In the genomic region with DNA sequence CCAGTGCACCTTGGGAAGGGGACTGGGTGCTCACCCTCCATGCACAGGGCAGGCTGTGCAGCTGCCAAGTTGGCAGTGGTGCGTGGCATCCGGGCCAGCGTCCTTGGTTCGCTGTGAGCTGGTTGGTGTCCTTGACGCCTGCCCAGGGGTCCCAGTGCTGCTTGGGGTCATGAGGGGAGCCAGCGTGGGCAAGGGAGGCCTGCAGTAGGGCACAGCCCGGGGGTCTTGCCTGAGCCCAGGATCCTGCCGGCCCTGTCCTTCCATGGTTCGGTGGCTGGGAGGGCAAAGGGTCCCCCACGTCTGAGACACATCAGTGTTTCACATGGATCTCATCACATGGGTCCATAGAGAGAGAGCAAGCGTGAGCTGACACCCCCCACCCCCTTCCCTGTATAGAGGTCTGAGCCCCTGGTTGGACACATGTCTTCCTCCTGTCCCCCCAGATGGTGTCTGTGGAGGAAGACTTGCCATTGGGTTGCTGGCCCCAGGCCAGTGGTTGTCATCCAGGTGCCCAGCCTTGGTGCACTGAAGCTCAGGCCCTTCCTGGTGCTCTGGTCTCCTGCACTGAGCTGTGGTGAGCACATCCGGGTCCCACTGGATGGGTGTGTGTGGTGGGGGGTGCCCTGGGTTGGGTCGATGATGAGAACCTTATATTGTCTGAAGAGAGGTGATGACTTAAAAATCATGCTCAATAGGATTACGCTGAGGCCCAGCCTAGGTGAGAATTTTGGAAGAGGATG, we compare ENCODE assay signal across 20 cellular contexts.
"Had no signal": no experiment of that assay in that cellular context is flagged by ENCODE, and none has a peak within 500 bp of the region (broad histone marks: within the 10 kb centered on the region; RNA-seq: fewer than 3 reads in every experiment).

No MANE protein-coding gene starts in this region.

- H3K4me2 ChIP-seq: hepatocyte had no signal

- H3K27me3 ChIP-seq: esophagus squamous epithelium, gastroesophageal sphincter, hepatocyte, ovary, right lobe of liver, testis, tibial nerve had no signal

- H3K79me2 ChIP-seq: hepatocyte had no signal

- H3K4me3 Mint-ChIP-seq: dendritic cell treated with granulocyte-macrophage colony-stimulating factor and Interleukin-4, amounts not matched to agents 40 ng/mL and 50 ng/mL, for 4 days; naive B cell; stimulated activated naive B cell treated with anti-CD40 and anti-IgM and Interleukin-4, amounts not matched to agents 10 μg/mL and 1 μg/mL and 100 μg/mL, for 72 hours; stimulated activated naive CD8-positive, alpha-beta T cell treated with anti-CD3 and anti-CD28 coated beads, Interleukin-15, amount 100 ng/mL, for 72 hours had no signal

- H3K4me3 ChIP-seq: esophagus squamous epithelium, gastroesophageal sphincter, hepatocyte, ovary, right lobe of liver, testis, tibial nerve had no signal

- DNase-seq: esophagus squamous epithelium; foreskin fibroblast; glutamatergic neuron; kidney glomerular epithelial cell; mesendoderm; naive B cell; ovary; stimulated activated CD4-positive, alpha-beta T cell treated with anti-CD3 and anti-CD28 coated beads, Interleukin-15, amount 100 ng/mL, for 24 hours; stimulated activated CD4-positive, alpha-beta T cell treated with anti-CD3 and anti-CD28 coated beads, Interleukin-1b, Interleukin-23, amount 100 ng/mL, for 48 hours; stimulated activated CD4-positive, alpha-beta T cell treated with anti-CD3 and anti-CD28 coated beads, Interleukin-4, amount 100 ng/mL, for 4 hours; stimulated activated naive B cell treated with anti-CD40 and anti-IgM and Interleukin-4, amounts not matched to agents 10 μg/mL and 1 μg/mL and 100 μg/mL, for 72 hours; stimulated activated naive CD8-positive, alpha-beta T cell treated with anti-CD3 and anti-CD28 coated beads, Interleukin-15, amount 100 ng/mL, for 72 hours; testis had no signal

- H3K27ac ChIP-seq: esophagus squamous epithelium, gastroesophageal sphincter, hepatocyte, ovary, right lobe of liver, testis, tibial nerve had no signal

- ATAC-seq: gastroesophageal sphincter; left lobe of liver; right lobe of liver; stimulated activated naive B cell treated with anti-CD40 and anti-IgM and Interleukin-4, amounts not matched to agents 10 μg/mL and 1 μg/mL and 100 μg/mL, for 72 hours; stimulated activated naive CD8-positive, alpha-beta T cell treated with anti-CD3 and anti-CD28 coated beads, Interleukin-15, amount 100 ng/mL, for 72 hours had no signal

- H3K9me3 ChIP-seq: right lobe of liver, testis had no signal

- H3K36me3 Mint-ChIP-seq: naive B cell; stimulated activated naive B cell treated with anti-CD40 and anti-IgM and Interleukin-4, amounts not matched to agents 10 μg/mL and 1 μg/mL and 100 μg/mL, for 72 hours had no signal

- H2AFZ ChIP-seq: hepatocyte had no signal

- H3K4me1 Mint-ChIP-seq: naive B cell; stimulated activated naive B cell treated with anti-CD40 and anti-IgM and Interleukin-4, amounts not matched to agents 10 μg/mL and 1 μg/mL and 100 μg/mL, for 72 hours; stimulated activated naive CD8-positive, alpha-beta T cell treated with anti-CD3 and anti-CD28 coated beads, Interleukin-15, amount 100 ng/mL, for 72 hours had no signal

- H3K27ac Mint-ChIP-seq: dendritic cell treated with granulocyte-macrophage colony-stimulating factor and Interleukin-4, amounts not matched to agents 40 ng/mL and 50 ng/mL, for 4 days; naive B cell; progenitor cell of endocrine pancreas; stimulated activated naive B cell treated with anti-CD40 and anti-IgM and Interleukin-4, amounts not matched to agents 10 μg/mL and 1 μg/mL and 100 μg/mL, for 72 hours had no signal

- H3K4me1 ChIP-seq: esophagus squamous epithelium, gastroesophageal sphincter, right lobe of liver, testis, tibial nerve had no signal

- H3K36me3 ChIP-seq: esophagus squamous epithelium, gastroesophageal sphincter, ovary, right lobe of liver, tibial nerve had no signal

- H3K27me3 Mint-ChIP-seq: dendritic cell treated with granulocyte-macrophage colony-stimulating factor and Interleukin-4, amounts not matched to agents 40 ng/mL and 50 ng/mL, for 4 days; naive B cell; progenitor cell of endocrine pancreas; stimulated activated naive B cell treated with anti-CD40 and anti-IgM and Interleukin-4, amounts not matched to agents 10 μg/mL and 1 μg/mL and 100 μg/mL, for 72 hours; stimulated activated naive CD8-positive, alpha-beta T cell treated with anti-CD3 and anti-CD28 coated beads, Interleukin-15, amount 100 ng/mL, for 72 hours had no signal
